In genomic region chr6:29553268-29554057, GRCh38 we compare ENCODE assay signal across 8 cellular contexts. TPM values are rescaled to one million over a fixed set of nuclear protein-coding genes. Genes with fewer than 3 reads are reported as not detected.
DNase-seq lines count a peak whose midpoint lies in the region; ATAC-seq lines count a peak whose summit lies in the region.

No MANE protein-coding gene starts in this region.

- H3K79me1 ChIP-seq in neuronal stem cell (ENCODE audit: low read depth, low read length) = peaks cover 3% of the 10 kb centered on the region

- peak overlapping the region; percentile 68 for H2AK5ac ChIP-seq in neuronal stem cell (ENCODE audit: low read depth, low read length)

- H3K18ac ChIP-seq in neuronal stem cell (ENCODE audit: low read length) = peak overlapping the region; percentile 92

- H2BK15ac ChIP-seq in neuronal stem cell (ENCODE audit: low read length) = peak overlapping the region; percentile 87

- H3K4me2 ChIP-seq in neuronal stem cell (ENCODE audit: insufficient read depth, low read length, poor library complexity, severe bottlenecking) = peak overlapping the region; percentile 91

- H2BK120ac ChIP-seq in neuronal stem cell (ENCODE audit: low read depth, low read length) = peak overlapping the region; percentile 56

- no peak overlapping the region for H3K4ac ChIP-seq in neuronal stem cell (ENCODE audit: low read length)

- peaks cover 0 to 6% of the 10 kb centered on the region in 2 donors for H3K4me1 ChIP-seq in neuronal stem cell (ENCODE audit: control insufficient read depth in 2 of 2, insufficient read depth in 1 of 2, low read depth in 1 of 2, low read length in 2 of 2)

- H3K9me3 ChIP-seq in neuronal stem cell (replicated peaks in 1 of 2; ENCODE audit: control insufficient read depth in 2 of 2, insufficient read depth in 1 of 2, low read depth in 1 of 2, low read length in 2 of 2) = peaks cover 0 to 4% of the 10 kb centered on the region in 2 donors

- no peaks in the 10 kb centered on the region for H3K36me3 ChIP-seq in neuronal stem cell (replicated peaks in 1 of 2; ENCODE audit: control insufficient read depth in 2 of 2, insufficient read depth in 2 of 2, low read length in 2 of 2)

- peak overlapping the region; percentile 83 for H2AFZ ChIP-seq in neuronal stem cell (ENCODE audit: low read length)

- peak overlapping the region; percentile 88 for H2BK5ac ChIP-seq in neuronal stem cell (ENCODE audit: low read length)

- H3K27me3 ChIP-seq in neuronal stem cell (ENCODE audit: control insufficient read depth in 3 of 3, insufficient read depth in 3 of 3, low read depth in 1 of 3, low read length in 3 of 3) = peaks cover 14 to 91% (median 33%) of the 10 kb centered on the region in 3 experiments

- no peak overlapping the region for H2BK12ac ChIP-seq in neuronal stem cell (ENCODE audit: low read length)

- no peak for ATAC-seq in GM21619 (IDR thresholded peaks at IDR 0.05; ENCODE audit: unreplicated experiment)

- peak overlapping the region; percentile 96 for H3K23ac ChIP-seq in neuronal stem cell (ENCODE audit: low read depth, low read length, poor library complexity)

- no peak overlapping the region for H3K27ac ChIP-seq in neuronal stem cell (replicated peaks; ENCODE audit: low read length)

- H3K14ac ChIP-seq in neuronal stem cell (ENCODE audit: low read length) = no peak overlapping the region

- no CpG with 5 or more reads among the region's 83 CpGs for WGBS in neuronal stem cell (ENCODE audit: extremely low coverage in 2 of 2, insufficient read length in 2 of 2, insufficient replicate concordance in 1 of 2), 2 donors

- DNase-seq in activated T-cell treated with anti-CD3 and anti-CD28 coated beads for 48 hours (ENCODE audit: low read depth) = peak; percentile 25
- no peak for DNase-seq in activated T-cell treated with anti-CD3 and anti-CD28 coated beads for 4 hours
- peak; percentile 28 for DNase-seq in activated CD8-positive, alpha-beta memory T cell treated with anti-CD3 and anti-CD28 coated beads, Interleukin-2, amount 50 U/mL, for 4 hours
- DNase-seq in fibroblast of the conjunctiva (ENCODE audit: low read depth) = peak; percentile 8
- peak; percentile 58 for DNase-seq in neuronal stem cell (ENCODE audit: low spot score)
- no peak for DNase-seq in cerebellar cortex (ENCODE audit: low spot score)
- no peak for DNase-seq in UCSD-AML1 (lab: John Stamatoyannopoulos, UW; ENCODE audit: unreplicated experiment)

- peak overlapping the region in 1 of 2 donors; percentile 79 for H3K4me3 ChIP-seq in neuronal stem cell (ENCODE audit: low read length in 2 of 2)

- peak overlapping the region; percentile 86 for H3K9ac ChIP-seq in neuronal stem cell (ENCODE audit: low read depth, low read length, poor library complexity)

- no peak overlapping the region for H4K91ac ChIP-seq in neuronal stem cell (ENCODE audit: low read depth, low read length, poor library complexity)

- no peak overlapping the region for H4K8ac ChIP-seq in neuronal stem cell (ENCODE audit: low read depth, low read length)

RNA-seq across cellular contexts. Expression of gene UBD, which starts 6.1 kb away (rescaled TPM):
- polyA plus RNA-seq in neuronal stem cell (2013, experiment 1 of 2) = 0.06 TPM
- polyA plus RNA-seq in neuronal stem cell (2013, experiment 2 of 2) = 0.06 TPM

RNA-seq across cellular contexts. Expression of gene OR2H2, which starts 31.5 kb away (rescaled TPM):
- not detected for polyA plus RNA-seq in neuronal stem cell (2013, experiment 1 of 2)
- polyA plus RNA-seq in neuronal stem cell (2013, experiment 2 of 2) = not detected

Comparison
In these comparisons a context has a peak if more than half of its experiments do, and no peak if none do; other contexts are left out.
1. DNase-seq: peak in activated T-cell treated with anti-CD3 and anti-CD28 coated beads for 48 hours (single experiment), activated CD8-positive, alpha-beta memory T cell treated with anti-CD3 and anti-CD28 coated beads, Interleukin-2, amount 50 U/mL, for 4 hours (single experiment), fibroblast of the conjunctiva (single experiment) and neuronal stem cell (single experiment); none in activated T-cell treated with anti-CD3 and anti-CD28 coated beads for 4 hours (single experiment), cerebellar cortex (single experiment) and UCSD-AML1 (single experiment).